ENCODE assay signal across 9 cellular contexts in genomic region chr2:172736419-172737174, GRCh38. TPM values are rescaled to one million over a fixed set of nuclear protein-coding genes. Genes with fewer than 3 reads are reported as not detected.
DNase-seq lines count a peak whose midpoint lies in the region; ATAC-seq and TF ChIP-seq lines count a peak whose summit lies in the region.
"Had no signal": no experiment of that assay in that cellular context is flagged by ENCODE, and none has a peak within 500 bp of the region (broad histone marks: within the 10 kb centered on the region; RNA-seq: fewer than 3 reads in every experiment).

No MANE protein-coding gene starts in this region.

- intact Hi-C loops in activated CD4-positive, alpha-beta T cell treated with anti-CD3 and anti-CD28 coated beads, Interleukin-2, amount 10 ng/mL, durations not matched to agents 24 days and 14 days (cut with micrococcal nuclease): no loop called here

- no peak overlapping the region for H3K27ac Mint-ChIP-seq in activated CD4-positive, alpha-beta T cell treated with anti-CD3 and anti-CD28 coated beads, Interleukin-2, amount 10 ng/mL, durations not matched to agents 24 days and 14 days
- no peak overlapping the region for H3K27ac Mint-ChIP-seq in stimulated activated naive CD8-positive, alpha-beta T cell treated with anti-CD3 and anti-CD28 coated beads, Interleukin-15, Interleukin-2, amounts not matched to agents 100 ng/mL and 50 ng/mL, for 24 hours

- peak overlapping the region; percentile 63 for H3K4me3 Mint-ChIP-seq in activated CD4-positive, alpha-beta T cell treated with anti-CD3 and anti-CD28 coated beads, Interleukin-2, amount 10 ng/mL, durations not matched to agents 24 days and 14 days
- H3K4me3 Mint-ChIP-seq in stimulated activated naive CD8-positive, alpha-beta T cell treated with anti-CD3 and anti-CD28 coated beads, Interleukin-15, Interleukin-2, amounts not matched to agents 100 ng/mL and 50 ng/mL, for 24 hours: peak overlapping the region; percentile 76

- no peaks in the 10 kb centered on the region for H3K36me3 Mint-ChIP-seq in activated CD4-positive, alpha-beta T cell treated with anti-CD3 and anti-CD28 coated beads, Interleukin-2, amount 10 ng/mL, durations not matched to agents 24 days and 14 days (ENCODE audit: low read depth)
- no peaks in the 10 kb centered on the region for H3K36me3 Mint-ChIP-seq in stimulated activated naive CD8-positive, alpha-beta T cell treated with anti-CD3 and anti-CD28 coated beads, Interleukin-15, Interleukin-2, amounts not matched to agents 100 ng/mL and 50 ng/mL, for 24 hours (ENCODE audit: low read depth)

- DNase-seq in activated CD4-positive, alpha-beta T cell treated with anti-CD3 and anti-CD28 coated beads, Interleukin-2, amount 10 ng/mL, durations not matched to agents 24 days and 14 days: no peak
- DNase-seq in activated CD4-positive, alpha-beta T cell treated with anti-CD3 and anti-CD28 coated beads, Interleukin-2, amount 50 U/mL, for 4 hours: no peak
- DNase-seq in T-helper 9 cell: no peak
- DNase-seq: OCI-M1 had no signal

- no peak for TF ChIP-seq CTCF in WI38 (IDR thresholded peaks at IDR 0.05; ENCODE audit: low read depth, low read length)

- peaks cover 3% of the 10 kb centered on the region for H3K4me1 Mint-ChIP-seq in activated CD4-positive, alpha-beta T cell treated with anti-CD3 and anti-CD28 coated beads, Interleukin-2, amount 10 ng/mL, durations not matched to agents 24 days and 14 days
- H3K4me1 Mint-ChIP-seq in stimulated activated naive CD8-positive, alpha-beta T cell treated with anti-CD3 and anti-CD28 coated beads, Interleukin-15, Interleukin-2, amounts not matched to agents 100 ng/mL and 50 ng/mL, for 24 hours (ENCODE audit: low read depth): peaks cover 7% of the 10 kb centered on the region

- peak overlapping the region; percentile 57 for H3K4me3 ChIP-seq in WI38 (ENCODE audit: low read depth, low read length)
- peak overlapping the region; percentile 60 for H3K4me3 ChIP-seq in iPS-11a (ENCODE audit: low read depth, low read length)

- ATAC-seq in HG03039 (IDR thresholded peaks at IDR 0.05; ENCODE audit: unreplicated experiment) (no peak), HG02610 (IDR thresholded peaks at IDR 0.05; ENCODE audit: unreplicated experiment) (no peak)

- H3K27me3 Mint-ChIP-seq in activated CD4-positive, alpha-beta T cell treated with anti-CD3 and anti-CD28 coated beads, Interleukin-2, amount 10 ng/mL, durations not matched to agents 24 days and 14 days: peaks cover 63% of the 10 kb centered on the region
- H3K27me3 Mint-ChIP-seq in stimulated activated naive CD8-positive, alpha-beta T cell treated with anti-CD3 and anti-CD28 coated beads, Interleukin-15, Interleukin-2, amounts not matched to agents 100 ng/mL and 50 ng/mL, for 24 hours: peaks cover 63% of the 10 kb centered on the region

- H3K9me3 Mint-ChIP-seq in activated CD4-positive, alpha-beta T cell treated with anti-CD3 and anti-CD28 coated beads, Interleukin-2, amount 10 ng/mL, durations not matched to agents 24 days and 14 days: no peaks in the 10 kb centered on the region
- H3K9me3 Mint-ChIP-seq in stimulated activated naive CD8-positive, alpha-beta T cell treated with anti-CD3 and anti-CD28 coated beads, Interleukin-15, Interleukin-2, amounts not matched to agents 100 ng/mL and 50 ng/mL, for 24 hours: no peaks in the 10 kb centered on the region

RNA-seq across cellular contexts. Expression of gene RAPGEF4, which starts 1.0 kb away (rescaled TPM):
- total RNA-seq in activated CD4-positive, alpha-beta T cell treated with anti-CD3 and anti-CD28 coated beads, Interleukin-2, amount 10 ng/mL, durations not matched to agents 24 days and 14 days: 0.14 and 0.37 TPM in 2 replicates
